Comparison of ENCODE assay signal across 12 cellular contexts in genomic region chr6:88705601-88706000, GRCh38.
DNase-seq lines count a peak whose midpoint lies in the region; ATAC-seq lines count a peak whose summit lies in the region.
"Had no signal": no experiment of that assay in that cellular context is flagged by ENCODE, and none has a peak within 500 bp of the region (broad histone marks: within the 10 kb centered on the region; RNA-seq: fewer than 3 reads in every experiment).

No MANE protein-coding gene starts in this region.

- POLR2A ChIA-PET in activated CD4-positive, alpha-beta T cell treated with anti-CD3 and anti-CD28 coated beads for 36 hours (lab: Charles Lee): no interaction called here

- H3K4me3 Mint-ChIP-seq in activated CD4-positive, alpha-beta T cell treated with anti-CD3 and anti-CD28 coated beads for 36 hours: no peak overlapping the region
- H3K4me3 Mint-ChIP-seq in activated CD4-positive, alpha-beta T cell treated with anti-CD3 and anti-CD28 coated beads, Interleukin-2, amount 10 ng/mL, durations not matched to agents 24 days and 14 days: no peak overlapping the region

- H3K36me3 Mint-ChIP-seq in activated CD4-positive, alpha-beta T cell treated with anti-CD3 and anti-CD28 coated beads for 36 hours (ENCODE audit: low read depth): peaks cover 10% of the 10 kb centered on the region
- peaks cover 7% of the 10 kb centered on the region for H3K36me3 Mint-ChIP-seq in activated CD4-positive, alpha-beta T cell treated with anti-CD3 and anti-CD28 coated beads, Interleukin-2, amount 10 ng/mL, durations not matched to agents 24 days and 14 days (ENCODE audit: low read depth)

- intact Hi-C loops in activated CD4-positive, alpha-beta T cell treated with anti-CD3 and anti-CD28 coated beads for 36 hours (cut with DNase I, micrococcal nuclease): no loop called here
- intact Hi-C loops in activated CD4-positive, alpha-beta T cell treated with anti-CD3 and anti-CD28 coated beads, Interleukin-2, amount 10 ng/mL, durations not matched to agents 24 days and 14 days (cut with micrococcal nuclease): no loop called here

- H3K9me3 Mint-ChIP-seq in activated CD4-positive, alpha-beta T cell treated with anti-CD3 and anti-CD28 coated beads for 36 hours (ENCODE audit: low read depth): peaks cover 3% of the 10 kb centered on the region
- H3K9me3 Mint-ChIP-seq in activated CD4-positive, alpha-beta T cell treated with anti-CD3 and anti-CD28 coated beads, Interleukin-2, amount 10 ng/mL, durations not matched to agents 24 days and 14 days: peaks cover 6% of the 10 kb centered on the region

- DNase-seq in activated CD4-positive, alpha-beta T cell treated with anti-CD3 and anti-CD28 coated beads for 36 hours: no peak
- no peak for DNase-seq in activated CD4-positive, alpha-beta T cell treated with anti-CD3 and anti-CD28 coated beads, Interleukin-2, amount 10 ng/mL, durations not matched to agents 24 days and 14 days
- DNase-seq in stimulated activated naive CD8-positive, alpha-beta T cell treated with anti-CD3 and anti-CD28 coated beads, Interleukin-15, Interleukin-2, amounts not matched to agents 100 U/mL and 50 U/mL, for 24 hours: no peak
- DNase-seq in medulla oblongata (ENCODE audit: extremely low spot score) (no peak), dermis blood vessel endothelial cell (no peak)
- DNase-seq in activated CD4-positive, alpha-beta T cell treated with anti-CD3 and anti-CD28 coated beads for 48 hours: no peak
- DNase-seq: 8988T; activated T-cell treated with anti-CD3 and anti-CD28 coated beads, Interleukin-2, amount 50 U/mL, for 48 hours; stimulated activated CD4-positive, alpha-beta T cell treated with anti-CD3 and anti-CD28 coated beads, Interleukin-1b, Interleukin-23, amount 100 ng/mL, for 48 hours; thyroid gland had no signal

- CTCF ChIA-PET in activated CD4-positive, alpha-beta T cell treated with anti-CD3 and anti-CD28 coated beads for 36 hours (lab: Charles Lee): no interaction called here

- ATAC-seq in activated CD4-positive, alpha-beta T cell treated with anti-CD3 and anti-CD28 coated beads for 36 hours: peak; percentile 51
- peak; percentile 92 for ATAC-seq in HG02610 (IDR thresholded peaks at IDR 0.05; ENCODE audit: unreplicated experiment)
- peak; percentile 89 for ATAC-seq in HG03469 (IDR thresholded peaks at IDR 0.05; ENCODE audit: unreplicated experiment)
- ATAC-seq in stimulated activated naive CD8-positive, alpha-beta T cell treated with anti-CD3 and anti-CD28 coated beads, Interleukin-15, Interleukin-2, amounts not matched to agents 100 U/mL and 50 U/mL, for 24 hours: peak; percentile 55

- H3K4me1 Mint-ChIP-seq in activated CD4-positive, alpha-beta T cell treated with anti-CD3 and anti-CD28 coated beads for 36 hours: peaks cover 19% of the 10 kb centered on the region
- H3K4me1 Mint-ChIP-seq in activated CD4-positive, alpha-beta T cell treated with anti-CD3 and anti-CD28 coated beads, Interleukin-2, amount 10 ng/mL, durations not matched to agents 24 days and 14 days: peaks cover 3% of the 10 kb centered on the region

- no peaks in the 10 kb centered on the region for H3K27me3 Mint-ChIP-seq in activated CD4-positive, alpha-beta T cell treated with anti-CD3 and anti-CD28 coated beads for 36 hours
- no peaks in the 10 kb centered on the region for H3K27me3 Mint-ChIP-seq in activated CD4-positive, alpha-beta T cell treated with anti-CD3 and anti-CD28 coated beads, Interleukin-2, amount 10 ng/mL, durations not matched to agents 24 days and 14 days

- H3K27ac Mint-ChIP-seq in activated CD4-positive, alpha-beta T cell treated with anti-CD3 and anti-CD28 coated beads for 36 hours: no peak overlapping the region
- H3K27ac Mint-ChIP-seq in activated CD4-positive, alpha-beta T cell treated with anti-CD3 and anti-CD28 coated beads, Interleukin-2, amount 10 ng/mL, durations not matched to agents 24 days and 14 days: no peak overlapping the region
